30 cellular contexts compared by ENCODE assay signal in genomic region chr9:91755761-91756638, GRCh38.
"Had no signal": no experiment of that assay in that cellular context is flagged by ENCODE, and none has a peak within 500 bp of the region (broad histone marks: within the 10 kb centered on the region; RNA-seq: fewer than 3 reads in every experiment).

No MANE protein-coding gene starts in this region.

- H3K4me1 ChIP-seq: ascending aorta, left ventricle myocardium inferior, psoas muscle, right atrium auricular region, thyroid gland had no signal

- H3K36me3 Mint-ChIP-seq: immature natural killer cell; natural killer cell treated with Interleukin-12 subunit alpha and Interleukin-12 subunit beta and Interleukin-15 and Interleukin-18, amount 100 ng/mL, for 72 hours; T-cell had no signal

- ATAC-seq: activated CD8-positive, alpha-beta T cell treated with anti-CD3 and anti-CD28 coated beads, Interleukin-2, amount 10 ng/mL, durations not matched to agents 7 days and 5 days; activated naive CD8-positive, alpha-beta T cell treated with anti-CD3 and anti-CD28 coated beads, Interleukin-2, amount 50 U/mL, for 24 hours; esophagus mucosa; psoas muscle; stimulated activated naive CD8-positive, alpha-beta T cell treated with anti-CD3 and anti-CD28 coated beads, Interleukin-15, Interleukin-2, amounts not matched to agents 100 U/mL and 50 U/mL, for 24 hours had no signal

- H3K36me3 ChIP-seq: ascending aorta, brain microvascular endothelial cell, left ventricle myocardium inferior, neutrophil, ovary, right atrium auricular region, thyroid gland had no signal

- H3K27ac Mint-ChIP-seq: activated CD4-positive, alpha-beta T cell treated with anti-CD3 and anti-CD28 coated beads, Interleukin-2, amount 10 ng/mL, durations not matched to agents 7 days and 5 days; activated CD8-positive, alpha-beta T cell treated with anti-CD3 and anti-CD28 coated beads, Interleukin-2, amount 10 ng/mL, durations not matched to agents 7 days and 5 days; activated naive CD8-positive, alpha-beta T cell treated with anti-CD3 and anti-CD28 coated beads, Interleukin-2, amount 50 U/mL, for 24 hours; activated T-helper 1 cell treated with anti-CD3 and anti-CD28 coated beads, Interleukin-12 subunit alpha, Interleukin-12 subunit beta, Interleukin-2, Interleukin-4 antibody, amounts not matched to agents 30 ng/mL and 10 ng/mL and 1 ng/mL, durations not matched to agents 14 hours and 24 hours and 36 hours; immature natural killer cell; natural killer cell treated with Interleukin-12 subunit alpha and Interleukin-12 subunit beta and Interleukin-15 and Interleukin-18, amount 100 ng/mL, for 72 hours; T-cell; T-helper 2 cell treated with Interferon-gamma antibody and Interleukin-4, amounts not matched to agents 5 μg/mL and 100 μg/mL, for 36 hours had no signal

- H3K4me3 ChIP-seq: ascending aorta, left ventricle myocardium inferior, ovary, psoas muscle, right atrium auricular region, thyroid gland had no signal

- DNase-seq: activated CD4-positive, alpha-beta T cell treated with anti-CD3 and anti-CD28 coated beads, Interleukin-2, amount 10 ng/mL, durations not matched to agents 7 days and 5 days; activated CD4-positive, CD25-positive, alpha-beta regulatory T cell treated with anti-CD3 and anti-CD28 coated beads, Interleukin-2, amount 50 U/mL, for 72 hours; activated CD8-positive, alpha-beta T cell treated with anti-CD3 and anti-CD28 coated beads, Interleukin-2, amount 10 ng/mL, durations not matched to agents 7 days and 5 days; activated gamma-delta T cell; activated naive CD4-positive, alpha-beta T cell treated with anti-CD3 and anti-CD28 coated beads, Interleukin-2, amount 50 U/mL, for 16 hours; activated naive CD8-positive, alpha-beta T cell treated with anti-CD3 and anti-CD28 coated beads, Interleukin-2, amount 50 U/mL, for 24 hours; brain microvascular endothelial cell; central memory CD4-positive, alpha-beta T cell; dermis blood vessel endothelial cell; effector CD8-positive, alpha-beta T cell; immature natural killer cell; kidney glomerular epithelial cell; left ventricle myocardium inferior; midbrain; ovary; psoas muscle; stimulated activated CD4-positive, alpha-beta T cell treated with anti-CD3 and anti-CD28 coated beads, Interleukin-12 subunit alpha, Interleukin-12 subunit beta, amount 100 ng/mL, for 4 hours; stimulated activated CD4-positive, alpha-beta T cell treated with anti-CD3 and anti-CD28 coated beads, Interleukin-4, amount 100 ng/mL, for 4 hours; stimulated activated naive CD8-positive, alpha-beta T cell treated with anti-CD3 and anti-CD28 coated beads, Interleukin-15, Interleukin-2, amounts not matched to agents 100 U/mL and 50 U/mL, for 24 hours; substantia nigra; T-cell; thyroid gland had no signal

- H3K27me3 ChIP-seq: ascending aorta, brain microvascular endothelial cell, ovary, right atrium auricular region, thyroid gland had no signal

- H3K9me3 Mint-ChIP-seq: activated CD4-positive, alpha-beta T cell treated with anti-CD3 and anti-CD28 coated beads, Interleukin-2, amount 10 ng/mL, durations not matched to agents 7 days and 5 days; activated naive CD8-positive, alpha-beta T cell treated with anti-CD3 and anti-CD28 coated beads, Interleukin-2, amount 50 U/mL, for 24 hours; activated T-helper 1 cell treated with anti-CD3 and anti-CD28 coated beads, Interleukin-12 subunit alpha, Interleukin-12 subunit beta, Interleukin-2, Interleukin-4 antibody, amounts not matched to agents 30 ng/mL and 10 ng/mL and 1 ng/mL, durations not matched to agents 14 hours and 24 hours and 36 hours; immature natural killer cell; natural killer cell treated with Interleukin-12 subunit alpha and Interleukin-12 subunit beta and Interleukin-15 and Interleukin-18, amount 100 ng/mL, for 72 hours; T-cell; T-helper 2 cell treated with Interferon-gamma antibody and Interleukin-4, amounts not matched to agents 5 μg/mL and 100 μg/mL, for 36 hours had no signal

- H3K27ac ChIP-seq: ascending aorta, brain microvascular endothelial cell, left ventricle myocardium inferior, neutrophil, ovary, psoas muscle, right atrium auricular region, thyroid gland, VCaP had no signal

- H3K4me3 Mint-ChIP-seq: activated CD4-positive, alpha-beta T cell treated with anti-CD3 and anti-CD28 coated beads, Interleukin-2, amount 10 ng/mL, durations not matched to agents 7 days and 5 days; activated CD8-positive, alpha-beta T cell treated with anti-CD3 and anti-CD28 coated beads, Interleukin-2, amount 10 ng/mL, durations not matched to agents 7 days and 5 days; activated naive CD8-positive, alpha-beta T cell treated with anti-CD3 and anti-CD28 coated beads, Interleukin-2, amount 50 U/mL, for 24 hours; activated T-helper 1 cell treated with anti-CD3 and anti-CD28 coated beads, Interleukin-12 subunit alpha, Interleukin-12 subunit beta, Interleukin-2, Interleukin-4 antibody, amounts not matched to agents 30 ng/mL and 10 ng/mL and 1 ng/mL, durations not matched to agents 14 hours and 24 hours and 36 hours; immature natural killer cell; natural killer cell treated with Interleukin-12 subunit alpha and Interleukin-12 subunit beta and Interleukin-15 and Interleukin-18, amount 100 ng/mL, for 72 hours; T-cell; T-helper 2 cell treated with Interferon-gamma antibody and Interleukin-4, amounts not matched to agents 5 μg/mL and 100 μg/mL, for 36 hours had no signal

- H3K4me1 Mint-ChIP-seq: activated CD4-positive, alpha-beta T cell treated with anti-CD3 and anti-CD28 coated beads, Interleukin-2, amount 10 ng/mL, durations not matched to agents 7 days and 5 days; activated naive CD8-positive, alpha-beta T cell treated with anti-CD3 and anti-CD28 coated beads, Interleukin-2, amount 50 U/mL, for 24 hours; immature natural killer cell; T-cell had no signal
